Comparison of ENCODE assay signal across 24 cellular contexts in the genomic region with DNA sequence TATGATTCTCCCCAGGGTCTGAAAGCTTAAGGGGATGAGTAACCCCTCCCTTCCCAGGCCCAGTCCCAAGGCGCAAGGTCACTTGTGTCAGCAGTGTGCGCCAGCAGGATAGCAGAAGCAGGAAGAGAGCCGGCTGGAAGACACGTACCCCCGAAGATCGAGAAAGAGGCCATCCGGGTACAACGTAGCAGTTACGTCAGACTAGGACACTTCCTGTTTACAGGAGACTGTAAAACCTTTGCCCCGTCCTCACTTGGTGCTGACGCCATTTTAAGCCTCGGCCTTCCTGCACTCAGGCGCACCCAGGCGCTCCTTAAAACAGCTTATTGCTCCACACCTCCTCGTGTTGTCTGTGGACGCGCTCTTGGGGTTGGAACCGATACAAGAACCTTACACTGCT. TPM values are rescaled to one million over a fixed set of nuclear protein-coding genes. Genes with fewer than 3 reads are reported as not detected.
DNase-seq lines count a peak whose midpoint lies in the region; ATAC-seq, FAIRE-seq and TF ChIP-seq lines count a peak whose summit lies in the region.
"Had no signal": no experiment of that assay in that cellular context is flagged by ENCODE, and none has a peak within 500 bp of the region (broad histone marks: within the 10 kb centered on the region; RNA-seq: fewer than 3 reads in every experiment).

No MANE protein-coding gene starts in this region.

- H3K4me1 ChIP-seq in HepG2 (ENCODE audit: insufficient read depth, low read length): peaks cover 48% of the 10 kb centered on the region
- no peaks in the 10 kb centered on the region for H3K4me1 ChIP-seq in right lobe of liver
- peaks cover 0 to 4% of the 10 kb centered on the region in 2 donors for H3K4me1 ChIP-seq in naive thymus-derived CD4-positive, alpha-beta T cell (ENCODE audit: control insufficient read depth in 2 of 2, insufficient read depth in 2 of 2, low read length in 2 of 2)

- in situ Hi-C loops in HepG2 (cut with HindIII; ENCODE audit: extremely low pct_ligation_motif_present, low pct_unique_long_range_greater_than_20kb): no loop called here

- no peaks in the 10 kb centered on the region for H4K20me1 ChIP-seq in HepG2 (ENCODE audit: insufficient read depth, low read length)
- H4K20me1 ChIP-seq: BLaER1 had no signal

- H3K9me3 Mint-ChIP-seq in osteocyte (ENCODE audit: unreplicated experiment): peaks cover 6% of the 10 kb centered on the region
- peaks cover 0 to 17% (median 4%) of the 10 kb centered on the region in 11 donors for H3K9me3 Mint-ChIP-seq in naive thymus-derived CD4-positive, alpha-beta T cell

- H3K4me1 Mint-ChIP-seq in osteocyte (ENCODE audit: unreplicated experiment): no peaks in the 10 kb centered on the region
- H3K4me1 Mint-ChIP-seq in naive thymus-derived CD4-positive, alpha-beta T cell: peaks cover 0 to 7% (median 0%) of the 10 kb centered on the region in 7 donors

- no peak overlapping the region for H3K27ac ChIP-seq in HepG2 (ENCODE audit: extremely low read length, insufficient read depth, low read length)
- no peak overlapping the region for H3K27ac ChIP-seq in right lobe of liver
- H3K27ac ChIP-seq in naive thymus-derived CD4-positive, alpha-beta T cell (ENCODE audit: low read depth, low read length): no peak overlapping the region
- H3K27ac ChIP-seq: BLaER1, GM23248, HL-60 had no signal

- H3K4me2 ChIP-seq in HepG2 (ENCODE audit: low read depth, low read length): no peak overlapping the region
- H3K4me2 ChIP-seq: BLaER1 had no signal

- no peak overlapping the region for H3K9ac ChIP-seq in HepG2 (ENCODE audit: insufficient read depth, low read depth, low read length)
- H3K9ac ChIP-seq: BLaER1, GM23248 had no signal

- no peaks in the 10 kb centered on the region for H3K36me3 ChIP-seq in HepG2 (replicated peaks in 1 of 2; ENCODE audit: control insufficient read depth in 1 of 2, insufficient read depth in 2 of 2, low read length in 2 of 2)
- H3K36me3 ChIP-seq in right lobe of liver: no peaks in the 10 kb centered on the region
- H3K36me3 ChIP-seq in naive thymus-derived CD4-positive, alpha-beta T cell (ENCODE audit: control insufficient read depth in 2 of 3, insufficient read depth in 3 of 3, low read length in 3 of 3): no peaks in the 10 kb centered on the region
- H3K36me3 ChIP-seq: BLaER1 had no signal

- H3K27me3 Mint-ChIP-seq in osteocyte (ENCODE audit: unreplicated experiment): no peaks in the 10 kb centered on the region
- no peaks in the 10 kb centered on the region for H3K27me3 Mint-ChIP-seq in naive thymus-derived CD4-positive, alpha-beta T cell
- H3K27me3 Mint-ChIP-seq: CD4-positive, alpha-beta memory T cell had no signal

- TF ChIP-seq POLR2A in HepG2 (IDR thresholded peaks at IDR 0.05; ENCODE audit: insufficient read depth in 1 of 2, low read depth in 2 of 2, low read length in 2 of 2) (no peak), right lobe of liver (IDR thresholded peaks at IDR 0.05) (no peak)

- TF ChIP-seq EP300 in HepG2 (IDR thresholded peaks at IDR 0.05; ENCODE audit: low read depth in 2 of 2, low read length in 2 of 2): no peak
- TF ChIP-seq EP300 in HepG2 (CRISPR knock-in tag; IDR thresholded peaks at IDR 0.05; ENCODE audit: borderline replicate concordance): no peak

- no peaks in the 10 kb centered on the region for H3K79me2 ChIP-seq in HepG2 (ENCODE audit: insufficient read depth, low read length)

- TF ChIP-seq CTCF in HepG2 (CRISPR knock-in tag; IDR thresholded peaks at IDR 0.05) (no peak), right lobe of liver (IDR thresholded peaks at IDR 0.05) (no peak), osteocyte (IDR thresholded peaks at IDR 0.05) (no peak)

- no peak for TF ChIP-seq RAD21 in HepG2 (CRISPR knock-in tag; IDR thresholded peaks at IDR 0.05)

- H3K27me3 ChIP-seq in HepG2 (ENCODE audit: control insufficient read depth in 1 of 2, insufficient read depth in 2 of 2, low read length in 2 of 2) (no peaks in the 10 kb centered on the region), right lobe of liver (no peaks in the 10 kb centered on the region)
- H3K27me3 ChIP-seq in naive thymus-derived CD4-positive, alpha-beta T cell (ENCODE audit: control insufficient read depth in 2 of 2, insufficient read depth in 2 of 2, low read length in 2 of 2): no peaks in the 10 kb centered on the region
- H3K27me3 ChIP-seq: BLaER1 had no signal

- DNase-seq in HepG2 (ENCODE audit: low spot score) (no peak), right lobe of liver (no peak), osteocyte (ENCODE audit: extremely low spot score, unreplicated experiment) (peak; percentile 57)
- DNase-seq in naive thymus-derived CD4-positive, alpha-beta T cell: no peak
- DNase-seq in activated effector memory CD4-positive, alpha-beta T cell treated with anti-CD3 and anti-CD28 coated beads, Interleukin-2, amount 50 U/mL, for 16 hours: no peak
- DNase-seq: 8988T; CD4-positive, alpha-beta memory T cell; DMS153; DMS79; GDM1; GM23248; H7; HFFc6; IMR-90 had no signal

- no peak overlapping the region for H3K4me3 ChIP-seq in HepG2 (replicated peaks in 1 of 3; ENCODE audit: insufficient read depth in 1 of 3, low read depth in 2 of 3, low read length in 3 of 3)
- H3K4me3 ChIP-seq in right lobe of liver: no peak overlapping the region
- H3K4me3 ChIP-seq in naive thymus-derived CD4-positive, alpha-beta T cell (ENCODE audit: low read length): no peak overlapping the region
- H3K4me3 ChIP-seq: BLaER1, GM12878, GM23248, K562 had no signal

- ATAC-seq in HepG2: no peak
- ATAC-seq in right lobe of liver: no peak
- no peak for ATAC-seq in naive thymus-derived CD4-positive, alpha-beta T cell
- ATAC-seq: GM12878, HCT116, K562 had no signal

- intact Hi-C loops in HepG2 (cut with micrococcal nuclease; ENCODE audit: unreplicated experiment) (no loop called here), right lobe of liver (cut with DNase I) (no loop called here)
- intact Hi-C loops in naive thymus-derived CD4-positive, alpha-beta T cell (cut with micrococcal nuclease): no loop called here

- CTCF ChIA-PET in HepG2 (lab: Yijun Ruan, JAX; ENCODE audit: low intra/inter-chr PET ratio, low total read pairs): no interaction called here
- CTCF ChIA-PET in naive thymus-derived CD4-positive, alpha-beta T cell (lab: Charles Lee): no interaction called here

- H3K9me3 ChIP-seq in HepG2 (ENCODE audit: low read length) (no peaks in the 10 kb centered on the region; the same call in 1 of the 2 replicates), right lobe of liver (no peaks in the 10 kb centered on the region)
- H3K9me3 ChIP-seq in naive thymus-derived CD4-positive, alpha-beta T cell (ENCODE audit: control insufficient read depth in 2 of 3, low read length in 3 of 3): no peaks in the 10 kb centered on the region

- H3K27ac Mint-ChIP-seq in osteocyte (ENCODE audit: unreplicated experiment): no peak overlapping the region
- H3K27ac Mint-ChIP-seq in naive thymus-derived CD4-positive, alpha-beta T cell: no peak overlapping the region
- H3K27ac Mint-ChIP-seq: CD14-positive monocyte; CD4-positive, alpha-beta memory T cell; HFFc6 had no signal

- POLR2A ChIA-PET in HepG2 (lab: Yijun Ruan, JAX): no interaction called here
- POLR2A ChIA-PET in naive thymus-derived CD4-positive, alpha-beta T cell (lab: Charles Lee): no interaction called here

- BruUV-seq in HepG2 (replicated peaks; lab: Mats Ljungman, UMichigan): no TSS peak

- H3K36me3 Mint-ChIP-seq in osteocyte (ENCODE audit: unreplicated experiment): no peaks in the 10 kb centered on the region
- peaks cover 0 to 4% (median 0%) of the 10 kb centered on the region in 5 donors for H3K36me3 Mint-ChIP-seq in naive thymus-derived CD4-positive, alpha-beta T cell
- H3K36me3 Mint-ChIP-seq: CD14-positive monocyte had no signal

- 76% methylated on average over 18 of the region's 18 CpGs for WGBS in HepG2 (ENCODE audit: low lambda C conversion rate)
- 80% methylated on average over 8 of the region's 18 CpGs for WGBS in right lobe of liver (ENCODE audit: insufficient coverage, low coverage, low lambda C conversion rate, missing lambda C conversion rate)

- no peak overlapping the region for H2AFZ ChIP-seq in HepG2 (ENCODE audit: low read length)
- H2AFZ ChIP-seq: GM23248 had no signal

- no peak for FAIRE-seq in HepG2 (lab: Jason Lieb, UNC)
- FAIRE-seq: GM12878, K562 had no signal

- H3K4me3 Mint-ChIP-seq in osteocyte (ENCODE audit: unreplicated experiment): no peak overlapping the region
- no peak overlapping the region for H3K4me3 Mint-ChIP-seq in naive thymus-derived CD4-positive, alpha-beta T cell
- H3K4me3 Mint-ChIP-seq: CD14-positive monocyte; CD4-positive, alpha-beta memory T cell; HFFc6 had no signal

RNA-seq across cellular contexts. Expression of a gene that starts 6.5 kb away (rescaled TPM):
- not detected in 2 replicates for total RNA-seq in HepG2 (2016; rRNA removed; fragmentation: Illumina TruSeq; extraction: Trizol)
- total RNA-seq in HepG2 (2016; cell fraction: cytosol; rRNA removed; fragmentation: Illumina TruSeq; extraction: Trizol; ENCODE audit: low read depth): not detected in 2 replicates
- not detected in 2 replicates for total RNA-seq in HepG2 (2016; cell fraction: insoluble cytoplasmic fraction; rRNA removed; fragmentation: Illumina TruSeq; extraction: Trizol)
- total RNA-seq in HepG2 (2016; cell fraction: membrane; rRNA removed; fragmentation: Illumina TruSeq; extraction: Trizol): not detected in 2 replicates
- total RNA-seq in HepG2 (2016; cell fraction: nucleus; rRNA removed; fragmentation: Illumina TruSeq; extraction: Trizol): not detected in 2 replicates
- not detected in 2 replicates for polyA plus RNA-seq in HepG2 (2011; rRNA removed)
- polyA plus RNA-seq in HepG2 (2011; cell fraction: cytosol; rRNA removed): not detected in 2 replicates
- polyA plus RNA-seq in HepG2 (2011; cell fraction: nucleus; rRNA removed): not detected in 2 replicates
- not detected in 2 replicates for polyA plus RNA-seq in HepG2 (2012)
- not detected in 2 replicates for polyA plus RNA-seq in HepG2 (2016; cell fraction: cytosol; fragmentation: Illumina TruSeq; extraction: Trizol; ENCODE audit: low read depth)
- not detected in 2 replicates for polyA plus RNA-seq in HepG2 (2016; cell fraction: insoluble cytoplasmic fraction; fragmentation: Illumina TruSeq; extraction: Trizol; ENCODE audit: low read depth)
- not detected in 2 replicates for polyA plus RNA-seq in HepG2 (2016; cell fraction: membrane; fragmentation: Illumina TruSeq; extraction: Trizol; ENCODE audit: low read depth)
- polyA plus RNA-seq in HepG2 (2016; cell fraction: nucleus; fragmentation: Illumina TruSeq; extraction: Trizol; ENCODE audit: insufficient read depth, low read depth): not detected in 2 replicates
- polyA minus RNA-seq in HepG2 (2011; rRNA and poly(A)+ RNA removed; ENCODE audit: low replicate concordance): not detected in 2 replicates
- not detected in 2 replicates for polyA minus RNA-seq in HepG2 (2011; cell fraction: cytosol; rRNA and poly(A)+ RNA removed)
- polyA minus RNA-seq in HepG2 (2011; cell fraction: nucleus; rRNA and poly(A)+ RNA removed): not detected in 2 replicates
- not detected for total RNA-seq in right lobe of liver
- total RNA-seq in osteocyte: not detected in 2 replicates
- not detected for total RNA-seq in naive thymus-derived CD4-positive, alpha-beta T cell
- not detected for polyA plus RNA-seq in naive thymus-derived CD4-positive, alpha-beta T cell
- total RNA-seq: A673; CD4-positive, alpha-beta memory T cell; Daoy; GM12878; GM23248; HFFc6; HT1080; IMR-90; K562 had no signal
- polyA plus RNA-seq: AG04450; CD14-positive monocyte; CD4-positive, alpha-beta memory T cell; GM12878; GM23248; IMR-90; K562 had no signal

RNA-seq across cellular contexts. Expression of a gene that starts 9.8 kb away (rescaled TPM):
- total RNA-seq in HepG2 (2016; rRNA removed; fragmentation: Illumina TruSeq; extraction: Trizol): 0.27 TPM in 1 of 2 replicates, not detected in the other
- 0.44 TPM in 1 of 2 replicates, not detected in the other for total RNA-seq in HepG2 (2016; cell fraction: cytosol; rRNA removed; fragmentation: Illumina TruSeq; extraction: Trizol; ENCODE audit: low read depth)
- total RNA-seq in HepG2 (2016; cell fraction: insoluble cytoplasmic fraction; rRNA removed; fragmentation: Illumina TruSeq; extraction: Trizol): 0.35 TPM in 1 of 2 replicates, not detected in the other
- total RNA-seq in HepG2 (2016; cell fraction: membrane; rRNA removed; fragmentation: Illumina TruSeq; extraction: Trizol): 0.45 and 0.96 TPM in 2 replicates
- total RNA-seq in HepG2 (2016; cell fraction: nucleus; rRNA removed; fragmentation: Illumina TruSeq; extraction: Trizol): not detected in 2 replicates
- polyA plus RNA-seq in HepG2 (2011; rRNA removed): 0.20 and 0.21 TPM in 2 replicates
- polyA plus RNA-seq in HepG2 (2011; cell fraction: cytosol; rRNA removed): not detected in 2 replicates
- not detected in 2 replicates for polyA plus RNA-seq in HepG2 (2011; cell fraction: nucleus; rRNA removed)
- polyA plus RNA-seq in HepG2 (2012): not detected in 2 replicates
- 0.24 TPM in 1 of 2 replicates, not detected in the other for polyA plus RNA-seq in HepG2 (2016; cell fraction: cytosol; fragmentation: Illumina TruSeq; extraction: Trizol; ENCODE audit: low read depth)
- polyA plus RNA-seq in HepG2 (2016; cell fraction: insoluble cytoplasmic fraction; fragmentation: Illumina TruSeq; extraction: Trizol; ENCODE audit: low read depth): not detected in 2 replicates
- 0.58 and 0.71 TPM in 2 replicates for polyA plus RNA-seq in HepG2 (2016; cell fraction: membrane; fragmentation: Illumina TruSeq; extraction: Trizol; ENCODE audit: low read depth)
- polyA plus RNA-seq in HepG2 (2016; cell fraction: nucleus; fragmentation: Illumina TruSeq; extraction: Trizol; ENCODE audit: insufficient read depth, low read depth): not detected in 2 replicates
- not detected in 2 replicates for polyA minus RNA-seq in HepG2 (2011; rRNA and poly(A)+ RNA removed; ENCODE audit: low replicate concordance)
- polyA minus RNA-seq in HepG2 (2011; cell fraction: cytosol; rRNA and poly(A)+ RNA removed): not detected in 2 replicates
- not detected in 2 replicates for polyA minus RNA-seq in HepG2 (2011; cell fraction: nucleus; rRNA and poly(A)+ RNA removed)
- total RNA-seq in right lobe of liver: not detected
- not detected in 2 replicates for total RNA-seq in osteocyte
- not detected for total RNA-seq in naive thymus-derived CD4-positive, alpha-beta T cell
- polyA plus RNA-seq in naive thymus-derived CD4-positive, alpha-beta T cell: not detected
- total RNA-seq: A673; CD4-positive, alpha-beta memory T cell; Daoy; GM12878; GM23248; H7; HFFc6; HT1080; IMR-90; K562 had no signal
- polyA plus RNA-seq: AG04450; CD14-positive monocyte; CD4-positive, alpha-beta memory T cell; GM12878; GM23248; IMR-90; K562 had no signal

RNA-seq across cellular contexts. Expression of a gene that starts 15.1 kb away (rescaled TPM):
- total RNA-seq in HepG2 (2016; rRNA removed; fragmentation: Illumina TruSeq; extraction: Trizol) (not detected in 2 replicates), right lobe of liver (not detected), osteocyte (not detected in 2 replicates)
- total RNA-seq in HepG2 (2016; cell fraction: cytosol; rRNA removed; fragmentation: Illumina TruSeq; extraction: Trizol; ENCODE audit: low read depth): not detected in 2 replicates
- not detected in 2 replicates for total RNA-seq in HepG2 (2016; cell fraction: insoluble cytoplasmic fraction; rRNA removed; fragmentation: Illumina TruSeq; extraction: Trizol)
- total RNA-seq in HepG2 (2016; cell fraction: membrane; rRNA removed; fragmentation: Illumina TruSeq; extraction: Trizol): not detected in 2 replicates
- not detected in 2 replicates for total RNA-seq in HepG2 (2016; cell fraction: nucleus; rRNA removed; fragmentation: Illumina TruSeq; extraction: Trizol)
- polyA plus RNA-seq in HepG2 (2011; rRNA removed): not detected in 2 replicates
- not detected in 2 replicates for polyA plus RNA-seq in HepG2 (2011; cell fraction: cytosol; rRNA removed)
- polyA plus RNA-seq in HepG2 (2011; cell fraction: nucleus; rRNA removed): not detected in 2 replicates
- not detected in 2 replicates for polyA plus RNA-seq in HepG2 (2012)
- not detected in 2 replicates for polyA plus RNA-seq in HepG2 (2016; cell fraction: cytosol; fragmentation: Illumina TruSeq; extraction: Trizol; ENCODE audit: low read depth)
- polyA plus RNA-seq in HepG2 (2016; cell fraction: insoluble cytoplasmic fraction; fragmentation: Illumina TruSeq; extraction: Trizol; ENCODE audit: low read depth): not detected in 2 replicates
- not detected in 2 replicates for polyA plus RNA-seq in HepG2 (2016; cell fraction: membrane; fragmentation: Illumina TruSeq; extraction: Trizol; ENCODE audit: low read depth)
- polyA plus RNA-seq in HepG2 (2016; cell fraction: nucleus; fragmentation: Illumina TruSeq; extraction: Trizol; ENCODE audit: insufficient read depth, low read depth): not detected in 2 replicates
- polyA minus RNA-seq in HepG2 (2011; rRNA and poly(A)+ RNA removed; ENCODE audit: low replicate concordance): not detected in 2 replicates
- polyA minus RNA-seq in HepG2 (2011; cell fraction: cytosol; rRNA and poly(A)+ RNA removed): not detected in 2 replicates
- not detected in 2 replicates for polyA minus RNA-seq in HepG2 (2011; cell fraction: nucleus; rRNA and poly(A)+ RNA removed)
- not detected for total RNA-seq in naive thymus-derived CD4-positive, alpha-beta T cell
- not detected for polyA plus RNA-seq in naive thymus-derived CD4-positive, alpha-beta T cell
- total RNA-seq: A673; CD4-positive, alpha-beta memory T cell; Daoy; GM12878; GM23248; HFFc6; HT1080; IMR-90; K562 had no signal
- polyA plus RNA-seq: AG04450; CD14-positive monocyte; CD4-positive, alpha-beta memory T cell; GM12878; GM23248; IMR-90; K562 had no signal

RNA-seq across cellular contexts. Expression of a gene that starts 23.9 kb away (rescaled TPM):
- total RNA-seq in HepG2 (2016; rRNA removed; fragmentation: Illumina TruSeq; extraction: Trizol): not detected in 2 replicates
- not detected in 2 replicates for total RNA-seq in HepG2 (2016; cell fraction: cytosol; rRNA removed; fragmentation: Illumina TruSeq; extraction: Trizol; ENCODE audit: low read depth)
- not detected in 2 replicates for total RNA-seq in HepG2 (2016; cell fraction: insoluble cytoplasmic fraction; rRNA removed; fragmentation: Illumina TruSeq; extraction: Trizol)
- not detected in 2 replicates for total RNA-seq in HepG2 (2016; cell fraction: membrane; rRNA removed; fragmentation: Illumina TruSeq; extraction: Trizol)
- not detected in 2 replicates for total RNA-seq in HepG2 (2016; cell fraction: nucleus; rRNA removed; fragmentation: Illumina TruSeq; extraction: Trizol)
- polyA plus RNA-seq in HepG2 (2011; rRNA removed): not detected in 2 replicates
- not detected in 2 replicates for polyA plus RNA-seq in HepG2 (2011; cell fraction: cytosol; rRNA removed)
- not detected in 2 replicates for polyA plus RNA-seq in HepG2 (2011; cell fraction: nucleus; rRNA removed)
- polyA plus RNA-seq in HepG2 (2012): not detected in 2 replicates
- not detected in 2 replicates for polyA plus RNA-seq in HepG2 (2016; cell fraction: cytosol; fragmentation: Illumina TruSeq; extraction: Trizol; ENCODE audit: low read depth)
- not detected in 2 replicates for polyA plus RNA-seq in HepG2 (2016; cell fraction: insoluble cytoplasmic fraction; fragmentation: Illumina TruSeq; extraction: Trizol; ENCODE audit: low read depth)
- polyA plus RNA-seq in HepG2 (2016; cell fraction: membrane; fragmentation: Illumina TruSeq; extraction: Trizol; ENCODE audit: low read depth): not detected in 2 replicates
- not detected in 2 replicates for polyA plus RNA-seq in HepG2 (2016; cell fraction: nucleus; fragmentation: Illumina TruSeq; extraction: Trizol; ENCODE audit: insufficient read depth, low read depth)
- not detected in 2 replicates for polyA minus RNA-seq in HepG2 (2011; rRNA and poly(A)+ RNA removed; ENCODE audit: low replicate concordance)
- not detected in 2 replicates for polyA minus RNA-seq in HepG2 (2011; cell fraction: cytosol; rRNA and poly(A)+ RNA removed)
- polyA minus RNA-seq in HepG2 (2011; cell fraction: nucleus; rRNA and poly(A)+ RNA removed): not detected in 2 replicates
- not detected for total RNA-seq in right lobe of liver
- total RNA-seq in osteocyte: not detected in 2 replicates
- total RNA-seq in naive thymus-derived CD4-positive, alpha-beta T cell: not detected
- polyA plus RNA-seq in naive thymus-derived CD4-positive, alpha-beta T cell: not detected
- total RNA-seq: A673; CD4-positive, alpha-beta memory T cell; Daoy; GM12878; GM23248; H7; HFFc6; HT1080; IMR-90; K562 had no signal
- polyA plus RNA-seq: AG04450; CD14-positive monocyte; CD4-positive, alpha-beta memory T cell; GM12878; GM23248; IMR-90; K562 had no signal

RNA-seq across cellular contexts. Expression of a gene that starts 50.4 kb away (rescaled TPM):
- total RNA-seq in HepG2 (2016; rRNA removed; fragmentation: Illumina TruSeq; extraction: Trizol) (not detected in 2 replicates), right lobe of liver (not detected), osteocyte (not detected in 2 replicates)
- not detected in 2 replicates for total RNA-seq in HepG2 (2016; cell fraction: cytosol; rRNA removed; fragmentation: Illumina TruSeq; extraction: Trizol; ENCODE audit: low read depth)
- total RNA-seq in HepG2 (2016; cell fraction: insoluble cytoplasmic fraction; rRNA removed; fragmentation: Illumina TruSeq; extraction: Trizol): not detected in 2 replicates
- total RNA-seq in HepG2 (2016; cell fraction: membrane; rRNA removed; fragmentation: Illumina TruSeq; extraction: Trizol): not detected in 2 replicates
- total RNA-seq in HepG2 (2016; cell fraction: nucleus; rRNA removed; fragmentation: Illumina TruSeq; extraction: Trizol): not detected in 2 replicates
- polyA plus RNA-seq in HepG2 (2011; rRNA removed): not detected in 2 replicates
- polyA plus RNA-seq in HepG2 (2011; cell fraction: cytosol; rRNA removed): not detected in 2 replicates
- polyA plus RNA-seq in HepG2 (2011; cell fraction: nucleus; rRNA removed): not detected in 2 replicates
- not detected in 2 replicates for polyA plus RNA-seq in HepG2 (2012)
- not detected in 2 replicates for polyA plus RNA-seq in HepG2 (2016; cell fraction: cytosol; fragmentation: Illumina TruSeq; extraction: Trizol; ENCODE audit: low read depth)
- polyA plus RNA-seq in HepG2 (2016; cell fraction: insoluble cytoplasmic fraction; fragmentation: Illumina TruSeq; extraction: Trizol; ENCODE audit: low read depth): not detected in 2 replicates
- polyA plus RNA-seq in HepG2 (2016; cell fraction: membrane; fragmentation: Illumina TruSeq; extraction: Trizol; ENCODE audit: low read depth): not detected in 2 replicates
- polyA plus RNA-seq in HepG2 (2016; cell fraction: nucleus; fragmentation: Illumina TruSeq; extraction: Trizol; ENCODE audit: insufficient read depth, low read depth): not detected in 2 replicates
- not detected in 2 replicates for polyA minus RNA-seq in HepG2 (2011; rRNA and poly(A)+ RNA removed; ENCODE audit: low replicate concordance)
- not detected in 2 replicates for polyA minus RNA-seq in HepG2 (2011; cell fraction: cytosol; rRNA and poly(A)+ RNA removed)
- not detected in 2 replicates for polyA minus RNA-seq in HepG2 (2011; cell fraction: nucleus; rRNA and poly(A)+ RNA removed)
- not detected for total RNA-seq in naive thymus-derived CD4-positive, alpha-beta T cell
- polyA plus RNA-seq in naive thymus-derived CD4-positive, alpha-beta T cell: not detected
- total RNA-seq: A673; CD4-positive, alpha-beta memory T cell; Daoy; GM12878; GM23248; HFFc6; HT1080; IMR-90; K562 had no signal
- polyA plus RNA-seq: AG04450; CD14-positive monocyte; CD4-positive, alpha-beta memory T cell; GM12878; GM23248; IMR-90; K562 had no signal
